ENCODE assay signal across 23 cellular contexts in genomic region chr5:127650022-127650421, GRCh38. TPM values are rescaled to one million over a fixed set of nuclear protein-coding genes. Genes with fewer than 3 reads are reported as not detected.
DNase-seq lines count a peak whose midpoint lies in the region; ATAC-seq and TF ChIP-seq lines count a peak whose summit lies in the region.
"Had no signal": no experiment of that assay in that cellular context is flagged by ENCODE, and none has a peak within 500 bp of the region (broad histone marks: within the 10 kb centered on the region; RNA-seq: fewer than 3 reads in every experiment).

No MANE protein-coding gene starts in this region.

- no peaks in the 10 kb centered on the region for H3K4me1 Mint-ChIP-seq in activated T-cell treated with anti-CD3 and anti-CD28 coated beads, Interleukin-2, amount 50 U/mL, for 72 hours (ENCODE audit: low read depth)
- H3K4me1 Mint-ChIP-seq: activated T-helper 17 cell treated with anti-CD3 and anti-CD28 coated beads, Interleukin-2, amount 50 U/mL, for 72 hours; CD4-positive, CD25-positive, alpha-beta regulatory T cell had no signal

- H3K27ac ChIP-seq in esophagus muscularis mucosa (replicated peaks in 1 of 4) (peak overlapping the region; percentile 58 to 84 (median 60)), mesodermal cell (ENCODE audit: low read depth, low read length, severe bottlenecking) (peak overlapping the region; percentile 8), transverse colon (peak overlapping the region in 3 of 4 donors; percentile 2 to 49 (median 42))
- H3K27ac ChIP-seq: spleen, WERI-Rb-1 had no signal

- in situ Hi-C loops in transverse colon (cut with MboI; ENCODE audit: low pct_ligation_motif_present in 1 of 4, low pct_unique_long_range_greater_than_20kb in 1 of 4, low sequenced_read_pairs in 3 of 4), result no loop called here

- DNase-seq in Right ventricle myocardium inferior (ENCODE audit: missing footprints), result no peak
- DNase-seq in cardiac septum (ENCODE audit: low spot score), result no peak
- no peak for DNase-seq in esophagus muscularis mucosa (ENCODE audit: extremely low spot score)
- no peak for DNase-seq in transverse colon
- no peak for DNase-seq in amniotic stem cell (lab: John Stamatoyannopoulos, UW)
- DNase-seq in activated T-cell treated with anti-CD3 and anti-CD28 coated beads, Interleukin-2, amount 50 U/mL, for 72 hours, result no peak
- DNase-seq: CD4-positive, CD25-positive, alpha-beta regulatory T cell; dermis blood vessel endothelial cell; NCI-H1048; NCI-H2171 treated with DMSO at 0.1 percent for 48 hours; NK-92 treated with Interleukin-12 subunit alpha and Interleukin-12 subunit beta, amount 100 ng/mL, for 24 hours; nucleus accumbens; spleen; stimulated activated naive CD4-positive, alpha-beta T cell treated with Interleukin-2 at 50 U/mL for 16 hours; T-helper 1 cell; WERI-Rb-1 had no signal

- H3K36me3 ChIP-seq in esophagus muscularis mucosa, result no peaks in the 10 kb centered on the region
- no peaks in the 10 kb centered on the region for H3K36me3 ChIP-seq in mesodermal cell (ENCODE audit: control insufficient read depth, insufficient read depth, low read length)
- H3K36me3 ChIP-seq in transverse colon, result no peaks in the 10 kb centered on the region
- H3K36me3 ChIP-seq: spleen, WERI-Rb-1 had no signal

- no peaks in the 10 kb centered on the region for H3K27me3 ChIP-seq in esophagus muscularis mucosa
- no peaks in the 10 kb centered on the region for H3K27me3 ChIP-seq in transverse colon
- H3K27me3 ChIP-seq: spleen had no signal

- WGBS in esophagus muscularis mucosa, result 5% methylated on average over 2 of the region's 2 CpGs
- 22 to 50% methylated on average over 1 of the region's 2 CpGs for WGBS in mesodermal cell (ENCODE audit: insufficient coverage in 2 of 2), 2 experiments
- 20 to 45% methylated on average over 2 of the region's 2 CpGs for WGBS in transverse colon (ENCODE audit: low coverage in 1 of 2), 2 donors

- TF ChIP-seq CTCF in esophagus muscularis mucosa (IDR thresholded peaks at IDR 0.05) (no peak), transverse colon (IDR thresholded peaks at IDR 0.05) (no peak)

- H3K27ac Mint-ChIP-seq in activated T-cell treated with anti-CD3 and anti-CD28 coated beads, Interleukin-2, amount 50 U/mL, for 72 hours, result no peak overlapping the region
- H3K27ac Mint-ChIP-seq: activated T-helper 17 cell treated with anti-CD3 and anti-CD28 coated beads, Interleukin-2, amount 50 U/mL, for 72 hours; CD4-positive, CD25-positive, alpha-beta regulatory T cell had no signal

- intact Hi-C loops in Right ventricle myocardium inferior (cut with DNase I) (no loop called here), cardiac septum (cut with DNase I) (no loop called here), esophagus muscularis mucosa (cut with DNase I) (no loop called here), transverse colon (cut with DNase I; ENCODE audit: low total_unique reads) (no loop called here)

- no peak overlapping the region for H3K4me3 ChIP-seq in esophagus muscularis mucosa
- H3K4me3 ChIP-seq in mesodermal cell (ENCODE audit: extremely low read depth, insufficient read depth, low read length, poor library complexity, severe bottlenecking), result no peak overlapping the region
- no peak overlapping the region for H3K4me3 ChIP-seq in transverse colon
- H3K4me3 ChIP-seq: spleen had no signal

- peaks cover 5% of the 10 kb centered on the region for H3K27me3 Mint-ChIP-seq in activated T-cell treated with anti-CD3 and anti-CD28 coated beads, Interleukin-2, amount 50 U/mL, for 72 hours (ENCODE audit: low read depth)

- H3K36me3 Mint-ChIP-seq in activated T-cell treated with anti-CD3 and anti-CD28 coated beads, Interleukin-2, amount 50 U/mL, for 72 hours (ENCODE audit: insufficient read depth in 2 of 2), result no peaks in the 10 kb centered on the region
- H3K36me3 Mint-ChIP-seq: CD4-positive, CD25-positive, alpha-beta regulatory T cell had no signal

- TF ChIP-seq POLR2A in esophagus muscularis mucosa (IDR thresholded peaks at IDR 0.05; ENCODE audit: low read depth), result no peak
- no peak for TF ChIP-seq POLR2A in transverse colon (IDR thresholded peaks at IDR 0.05)

- H3K9me3 ChIP-seq in esophagus muscularis mucosa (no peaks in the 10 kb centered on the region), mesodermal cell (ENCODE audit: control insufficient read depth, low read length) (no peaks in the 10 kb centered on the region), transverse colon (no peaks in the 10 kb centered on the region)
- H3K9me3 ChIP-seq: spleen had no signal

- ATAC-seq in Right ventricle myocardium inferior, result peak; percentile 34
- no peak for ATAC-seq in GM21360 (IDR thresholded peaks at IDR 0.05; ENCODE audit: unreplicated experiment)
- no peak for ATAC-seq in activated T-cell treated with anti-CD3 and anti-CD28 coated beads, Interleukin-2, amount 50 U/mL, for 72 hours (replicated peaks in 1 of 2)
- ATAC-seq: activated T-helper 17 cell treated with anti-CD3 and anti-CD28 coated beads, Interleukin-2, amount 50 U/mL, for 72 hours had no signal

- H3K9me3 Mint-ChIP-seq in activated T-cell treated with anti-CD3 and anti-CD28 coated beads, Interleukin-2, amount 50 U/mL, for 72 hours, result no peaks in the 10 kb centered on the region
- H3K9me3 Mint-ChIP-seq: activated T-helper 17 cell treated with anti-CD3 and anti-CD28 coated beads, Interleukin-2, amount 50 U/mL, for 72 hours; CD4-positive, CD25-positive, alpha-beta regulatory T cell had no signal

- H3K4me1 ChIP-seq in esophagus muscularis mucosa (peaks cover 11 to 67% (median 62%) of the 10 kb centered on the region in 4 donors), mesodermal cell (ENCODE audit: control insufficient read depth, insufficient read depth, low read length, poor library complexity, severe bottlenecking) (peaks cover 16% of the 10 kb centered on the region), transverse colon (peaks cover 0 to 22% (median 7%) of the 10 kb centered on the region in 4 donors)
- H3K4me1 ChIP-seq: spleen had no signal

- no peak overlapping the region for H3K4me3 Mint-ChIP-seq in activated T-cell treated with anti-CD3 and anti-CD28 coated beads, Interleukin-2, amount 50 U/mL, for 72 hours
- H3K4me3 Mint-ChIP-seq: activated T-helper 17 cell treated with anti-CD3 and anti-CD28 coated beads, Interleukin-2, amount 50 U/mL, for 72 hours; CD4-positive, CD25-positive, alpha-beta regulatory T cell had no signal

- TF ChIP-seq EP300 in esophagus muscularis mucosa (IDR thresholded peaks at IDR 0.05), result no peak
- no peak for TF ChIP-seq EP300 in transverse colon (IDR thresholded peaks at IDR 0.05; ENCODE audit: low read depth)

RNA-seq across cellular contexts. Expression of gene CTXN3, which starts 1.1 kb away (rescaled TPM):
- total RNA-seq in Right ventricle myocardium inferior (not detected), cardiac septum (not detected), esophagus muscularis mucosa (not detected), transverse colon (not detected)
- polyA plus RNA-seq in mesodermal cell (2013, experiment 1 of 2), result not detected
- not detected for polyA plus RNA-seq in mesodermal cell (2013, experiment 2 of 2)
- not detected for total RNA-seq in activated T-cell treated with anti-CD3 and anti-CD28 coated beads, Interleukin-2, amount 50 U/mL, for 72 hours
- total RNA-seq: A673; activated T-helper 17 cell treated with anti-CD3 and anti-CD28 coated beads, Interleukin-2, amount 50 U/mL, for 72 hours; CD4-positive, CD25-positive, alpha-beta regulatory T cell; dermis blood vessel endothelial cell; lung microvascular endothelial cell; spleen had no signal
- polyA plus RNA-seq: CD4-positive, CD25-positive, alpha-beta regulatory T cell; spleen had no signal

RNA-seq across cellular contexts. Expression of gene CCDC192, which starts 53.2 kb away (rescaled TPM):
- total RNA-seq in Right ventricle myocardium inferior (not detected), cardiac septum (not detected), esophagus muscularis mucosa (1 to 10 TPM in 3 of 4 donors, under 1 TPM in 1; 0.33 to 1.7 (median 1.1) TPM), transverse colon (not detected)
- polyA plus RNA-seq in mesodermal cell (2013, experiment 1 of 2), result not detected
- polyA plus RNA-seq in mesodermal cell (2013, experiment 2 of 2), result not detected
- total RNA-seq in activated T-cell treated with anti-CD3 and anti-CD28 coated beads, Interleukin-2, amount 50 U/mL, for 72 hours, result under 1 TPM in 1 of 2 donors, not detected in 1; 0.25 TPM
- total RNA-seq: A673; activated T-helper 17 cell treated with anti-CD3 and anti-CD28 coated beads, Interleukin-2, amount 50 U/mL, for 72 hours; CD4-positive, CD25-positive, alpha-beta regulatory T cell; dermis blood vessel endothelial cell; esophagus mucosa; lung microvascular endothelial cell; spleen; urinary bladder had no signal
- polyA plus RNA-seq: spleen had no signal

Comparison
In these comparisons a context has a peak if more than half of its experiments do, and no peak if none do; other contexts are left out.
1. H3K27ac ChIP-seq: peak in every context shown above with its lines; median percentile 60 in esophagus muscularis mucosa; 42 in transverse colon; 8 in mesodermal cell.